In genomic region chr11:130729678-130730300, GRCh38 we compare ENCODE assay signal across 32 cellular contexts.
"Had no signal": no experiment of that assay in that cellular context is flagged by ENCODE, and none has a peak within 500 bp of the region (broad histone marks: within the 10 kb centered on the region; RNA-seq: fewer than 3 reads in every experiment).

No MANE protein-coding gene starts in this region.

- H3K27ac ChIP-seq: ascending aorta, KMS-11, SK-N-MC, VCaP had no signal

- H3K4me3 ChIP-seq: ascending aorta, SK-N-MC had no signal

- DNase-seq: activated CD4-positive, alpha-beta memory T cell treated with anti-CD3 and anti-CD28 coated beads for 36 hours; activated CD4-positive, alpha-beta T cell treated with anti-CD3 and anti-CD28 coated beads, Interleukin-2, amount 10 ng/mL, durations not matched to agents 7 days and 5 days; activated CD4-positive, CD25-positive, alpha-beta regulatory T cell; activated CD8-positive, alpha-beta memory T cell treated with anti-CD3 and anti-CD28 coated beads for 24 hours; activated gamma-delta T cell treated with Interleukin-2 at 50 U/mL for 16 hours; activated naive CD4-positive, alpha-beta T cell treated with anti-CD3 and anti-CD28 coated beads, Interleukin-2, amount 50 U/mL, for 16 hours; activated naive CD8-positive, alpha-beta T cell treated with anti-CD3 and anti-CD28 coated beads, Interleukin-2, amount 10 ng/mL, durations not matched to agents 7 days and 5 days; activated T-cell treated with anti-CD3 and anti-CD28 coated beads for 4 hours; activated T-cell treated with anti-CD3 and anti-CD28 coated beads, Interleukin-2, amount 50 U/mL, for 48 hours; amniotic stem cell; NCI-H1417 treated with DMSO at 0.1 percent for 48 hours; NCI-H1694; NCI-H2029; NCI-H2107; NCI-H2171 treated with DMSO at 0.1 percent for 48 hours; NCI-H226; NCI-H526; NCI-H774; OCI-M1; RPMI8226; T-cell; T-helper 2 cell; T1000 had no signal

- H3K36me3 ChIP-seq: ascending aorta had no signal

- H3K27me3 Mint-ChIP-seq: activated CD4-positive, alpha-beta T cell treated with anti-CD3 and anti-CD28 coated beads, Interleukin-2, amount 10 ng/mL, durations not matched to agents 7 days and 5 days; activated naive CD8-positive, alpha-beta T cell treated with anti-CD3 and anti-CD28 coated beads, Interleukin-2, amount 10 ng/mL, durations not matched to agents 7 days and 5 days had no signal

- ATAC-seq: activated T-helper 17 cell treated with anti-CD3 and anti-CD28 coated beads, Interleukin-2, amount 50 U/mL, for 72 hours; Panc1; Right ventricle myocardium inferior; T-cell had no signal

- H3K27ac Mint-ChIP-seq: activated CD4-positive, alpha-beta memory T cell treated with anti-CD3 and anti-CD28 coated beads for 36 hours; activated CD4-positive, alpha-beta T cell treated with anti-CD3 and anti-CD28 coated beads, Interleukin-2, amount 10 ng/mL, durations not matched to agents 7 days and 5 days; activated naive CD8-positive, alpha-beta T cell treated with anti-CD3 and anti-CD28 coated beads, Interleukin-2, amount 10 ng/mL, durations not matched to agents 7 days and 5 days; activated T-helper 17 cell treated with anti-CD3 and anti-CD28 coated beads, Interleukin-2, amount 50 U/mL, for 72 hours; T-cell had no signal

- H3K27me3 ChIP-seq: ascending aorta had no signal

- H3K4me3 Mint-ChIP-seq: activated CD4-positive, alpha-beta memory T cell treated with anti-CD3 and anti-CD28 coated beads for 36 hours; activated CD4-positive, alpha-beta T cell treated with anti-CD3 and anti-CD28 coated beads, Interleukin-2, amount 10 ng/mL, durations not matched to agents 7 days and 5 days; activated naive CD8-positive, alpha-beta T cell treated with anti-CD3 and anti-CD28 coated beads, Interleukin-2, amount 10 ng/mL, durations not matched to agents 7 days and 5 days; activated T-helper 17 cell treated with anti-CD3 and anti-CD28 coated beads, Interleukin-2, amount 50 U/mL, for 72 hours; brain; central memory CD8-positive, alpha-beta T cell; T-cell had no signal

- H3K36me3 Mint-ChIP-seq: activated CD4-positive, alpha-beta memory T cell treated with anti-CD3 and anti-CD28 coated beads for 36 hours; activated naive CD8-positive, alpha-beta T cell treated with anti-CD3 and anti-CD28 coated beads, Interleukin-2, amount 10 ng/mL, durations not matched to agents 7 days and 5 days; T-cell had no signal

- H3K4me1 Mint-ChIP-seq: activated CD4-positive, alpha-beta T cell treated with anti-CD3 and anti-CD28 coated beads, Interleukin-2, amount 10 ng/mL, durations not matched to agents 7 days and 5 days; activated naive CD8-positive, alpha-beta T cell treated with anti-CD3 and anti-CD28 coated beads, Interleukin-2, amount 10 ng/mL, durations not matched to agents 7 days and 5 days; activated T-helper 17 cell treated with anti-CD3 and anti-CD28 coated beads, Interleukin-2, amount 50 U/mL, for 72 hours; central memory CD8-positive, alpha-beta T cell; T-cell had no signal

- H3K4me2 ChIP-seq: KMS-11 had no signal
